ENCODE assay signal across 7 cellular contexts in the genomic region with DNA sequence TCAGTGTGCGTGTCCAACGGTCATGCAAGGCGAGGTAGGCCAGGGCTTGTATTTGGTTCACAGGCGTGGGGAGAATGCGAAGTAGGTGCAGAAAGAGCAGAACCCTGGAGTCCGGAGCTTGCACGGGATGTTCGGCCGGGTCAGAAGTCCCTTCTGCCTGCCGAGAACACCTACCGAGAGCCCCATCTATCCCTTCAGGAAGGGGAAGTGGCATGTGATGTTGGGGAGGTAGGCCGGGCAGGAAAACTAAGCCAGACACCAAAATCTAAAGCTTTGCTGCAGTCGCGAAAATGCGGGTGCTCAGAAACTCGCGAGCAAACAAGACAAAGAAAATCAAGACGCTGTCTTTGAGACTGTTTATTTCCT. TPM values are rescaled to one million over a fixed set of nuclear protein-coding genes. Genes with fewer than 3 reads are reported as not detected.
DNase-seq lines count a peak whose midpoint lies in the region; ATAC-seq lines count a peak whose summit lies in the region.

No MANE protein-coding gene starts in this region.

- H2BK5ac ChIP-seq in trophoblast cell (ENCODE audit: low read depth, low read length, poor library complexity) = peak overlapping the region; percentile 54

- H3K4ac ChIP-seq in trophoblast cell (ENCODE audit: low read depth, low read length) = peak overlapping the region; percentile 43

- H3K4me1 ChIP-seq in HUES48 (ENCODE audit: control insufficient read depth, insufficient read depth, low read length) (peaks cover 18% of the 10 kb centered on the region), trophoblast cell (ENCODE audit: control insufficient read depth in 1 of 2, insufficient read depth in 2 of 2, low read length in 2 of 2) (peaks cover 3 to 6% of the 10 kb centered on the region in 2 experiments)

- H2BK120ac ChIP-seq in trophoblast cell (ENCODE audit: insufficient read depth, low read length, poor library complexity) = peak overlapping the region; percentile 25

- DNase-seq in activated T-cell treated with anti-CD3 and anti-CD28 coated beads, Interleukin-2, amount 50 U/mL, for 48 hours = peak; percentile 58 to 59
- DNase-seq in head of caudate nucleus (peak in 35 of 42 donors; percentile 18 to 76 (median 53)), trophoblast cell (no peak), ureter (ENCODE audit: low spot score) (no peak), KG1 (lab: John Stamatoyannopoulos, UW) (no peak)

- peaks cover 11% of the 10 kb centered on the region for H3K79me1 ChIP-seq in trophoblast cell (ENCODE audit: low read length)

- H4K8ac ChIP-seq in trophoblast cell (ENCODE audit: low read depth, low read length) = peak overlapping the region; percentile 95

- H2AK5ac ChIP-seq in trophoblast cell (ENCODE audit: low read length) = peak overlapping the region; percentile 49

- H2AFZ ChIP-seq in trophoblast cell (ENCODE audit: insufficient read depth, low read length, poor library complexity) = peak overlapping the region; percentile 80

- H3K79me2 ChIP-seq in trophoblast cell (ENCODE audit: control insufficient read depth, insufficient read depth, low read length, poor library complexity) = no peaks in the 10 kb centered on the region

- H3K18ac ChIP-seq in trophoblast cell (ENCODE audit: low read length) = peak overlapping the region; percentile 67

- intact Hi-C loops in head of caudate nucleus (cut with DNase I) = loop anchor here (1.0 to 5.0 kb wide), 3 partner anchors 9 to 43 kb away; partner anchors contain the start of genes HNRNPUL2, POLR2G, TMEM179B and TTC9C

- no CpG with 5 or more reads among the region's 18 CpGs for WGBS in trophoblast cell (ENCODE audit: extremely low coverage, insufficient coverage, insufficient read length)

- H3K27ac ChIP-seq in HUES48 (ENCODE audit: low read depth, low read length) (peak overlapping the region; percentile 99), trophoblast cell (ENCODE audit: low read depth, low read length) (peak overlapping the region; percentile 41)

- peak overlapping the region; percentile 97 for H3K4me3 ChIP-seq in HUES48 (ENCODE audit: low read depth, low read length)
- H3K4me3 ChIP-seq in trophoblast cell (ENCODE audit: low read depth, low read length) = peak overlapping the region; percentile 25

- no peaks in the 10 kb centered on the region for H3K9me3 ChIP-seq in HUES48 (ENCODE audit: control insufficient read depth, insufficient read depth, low read length)
- H3K9me3 ChIP-seq in trophoblast cell (ENCODE audit: insufficient read depth, low read depth, low read length) = no peaks in the 10 kb centered on the region

- H3K36me3 ChIP-seq in HUES48 (ENCODE audit: control insufficient read depth, insufficient read depth, low read length) (peaks cover 39% of the 10 kb centered on the region), trophoblast cell (ENCODE audit: control insufficient read depth in 1 of 2, insufficient read depth in 2 of 2, low read length in 2 of 2) (peaks cover 13 to 22% of the 10 kb centered on the region in 2 experiments)

- peak; percentile 4 for ATAC-seq in GM18508 (IDR thresholded peaks at IDR 0.05; ENCODE audit: insufficient read depth, unreplicated experiment)

- H3K4me2 ChIP-seq in trophoblast cell (ENCODE audit: low read length) = peak overlapping the region; percentile 63

- peak overlapping the region; percentile 66 for H3K14ac ChIP-seq in trophoblast cell (ENCODE audit: low read length)

- peak overlapping the region; percentile 90 for H3K9ac ChIP-seq in HUES48 (ENCODE audit: low read depth, low read length)
- peak overlapping the region; percentile 6 for H3K9ac ChIP-seq in trophoblast cell (ENCODE audit: low read length)

- H4K91ac ChIP-seq in trophoblast cell (ENCODE audit: low read depth, low read length) = peak overlapping the region; percentile 63

- peak overlapping the region; percentile 95 for H4K12ac ChIP-seq in trophoblast cell (ENCODE audit: low read depth, low read length)

- no peak overlapping the region for H2BK12ac ChIP-seq in trophoblast cell (ENCODE audit: low read length)

- H3K27me3 ChIP-seq in HUES48 (ENCODE audit: control insufficient read depth, insufficient read depth, low read length) = no peaks in the 10 kb centered on the region
- no peaks in the 10 kb centered on the region for H3K27me3 ChIP-seq in trophoblast cell (ENCODE audit: insufficient read depth, low read length)

- no peak overlapping the region for H3K23ac ChIP-seq in trophoblast cell (ENCODE audit: low read length)

RNA-seq across cellular contexts. Expression of gene TAF6L, which starts 0.4 kb away (rescaled TPM):
- 13.2 and 13.9 TPM in 2 replicates for polyA plus RNA-seq in trophoblast cell (2013)
- total RNA-seq in ureter = 22.1 TPM

RNA-seq across cellular contexts. Expression of gene POLR2G, which starts 9.4 kb away (rescaled TPM):
- 72.8 and 73.3 TPM in 2 replicates for polyA plus RNA-seq in trophoblast cell (2013)
- total RNA-seq in ureter = 76.6 TPM

RNA-seq across cellular contexts. Expression of gene TMEM179B, which starts 16.4 kb away (rescaled TPM):
- polyA plus RNA-seq in trophoblast cell (2013) = 75.0 and 77.2 TPM in 2 replicates
- total RNA-seq in ureter = 63.9 TPM

RNA-seq across cellular contexts. Expression of gene ZBTB3, which starts 16.8 kb away (rescaled TPM):
- polyA plus RNA-seq in trophoblast cell (2013) = 6.8 and 8.0 TPM in 2 replicates
- total RNA-seq in ureter = 16.0 TPM

RNA-seq across cellular contexts. Expression of gene TMEM223, which starts 21.0 kb away (rescaled TPM):
- 28.3 and 29.0 TPM in 2 replicates for polyA plus RNA-seq in trophoblast cell (2013)
- total RNA-seq in ureter = 18.4 TPM

Comparison
In these comparisons a context has a peak if more than half of its experiments do, and no peak if none do; other contexts are left out.
1. DNase-seq: peak in activated T-cell treated with anti-CD3 and anti-CD28 coated beads, Interleukin-2, amount 50 U/mL, for 48 hours (2 of 2) and head of caudate nucleus (35 of 42); none in trophoblast cell (0 of 2), ureter (single experiment) and KG1 (single experiment).